Comparison of ENCODE assay signal across 8 cellular contexts in genomic region chr1:212749924-212750535, GRCh38. TPM values are rescaled to one million over a fixed set of nuclear protein-coding genes. Genes with fewer than 3 reads are reported as not detected.
DNase-seq lines count a peak whose midpoint lies in the region; ATAC-seq lines count a peak whose summit lies in the region.

No MANE protein-coding gene starts in this region.

- DNase-seq in COLO829 (ENCODE audit: low spot score): peak; percentile 88
- DNase-seq in H4 (ENCODE audit: low spot score): peak; percentile 66
- DNase-seq in NCI-H345 treated with DMSO at 0.1 percent for 48 hours (lab: John Stamatoyannopoulos, UW; ENCODE audit: unreplicated experiment): peak; percentile 74
- DNase-seq in iPS DF 6.9 (ENCODE audit: low read depth, low spot score): peak; percentile 33

- H3K36me3 Mint-ChIP-seq in stimulated activated naive CD8-positive, alpha-beta T cell treated with anti-CD3 and anti-CD28 coated beads, Interleukin-15, Interleukin-2, amounts not matched to agents 100 ng/mL and 50 ng/mL, for 24 hours (ENCODE audit: low read depth): peaks cover 14% of the 10 kb centered on the region

- H3K36me3 ChIP-seq in iPS DF 6.9 (ENCODE audit: control insufficient read depth, insufficient read depth, low read length): no peaks in the 10 kb centered on the region

- H3K4me3 Mint-ChIP-seq in stimulated activated naive CD8-positive, alpha-beta T cell treated with anti-CD3 and anti-CD28 coated beads, Interleukin-15, Interleukin-2, amounts not matched to agents 100 ng/mL and 50 ng/mL, for 24 hours: peak overlapping the region; percentile 15

- H3K27me3 ChIP-seq in iPS DF 6.9 (ENCODE audit: control insufficient read depth, insufficient read depth, low read length): no peaks in the 10 kb centered on the region

- ATAC-seq in HG03039 (IDR thresholded peaks at IDR 0.05; ENCODE audit: unreplicated experiment): no peak
- no peak for ATAC-seq in HG02642 (IDR thresholded peaks at IDR 0.05; ENCODE audit: poor library complexity, unreplicated experiment)

- no peaks in the 10 kb centered on the region for H3K9me3 Mint-ChIP-seq in stimulated activated naive CD8-positive, alpha-beta T cell treated with anti-CD3 and anti-CD28 coated beads, Interleukin-15, Interleukin-2, amounts not matched to agents 100 ng/mL and 50 ng/mL, for 24 hours

- H3K27ac ChIP-seq in angular gyrus (ENCODE audit: low read depth, low read length): peak overlapping the region; percentile 3
- H3K27ac ChIP-seq in iPS DF 6.9 (ENCODE audit: low read length): no peak overlapping the region

- no peak overlapping the region for H3K4me3 ChIP-seq in iPS DF 6.9 (ENCODE audit: low read length)

- H3K27me3 Mint-ChIP-seq in stimulated activated naive CD8-positive, alpha-beta T cell treated with anti-CD3 and anti-CD28 coated beads, Interleukin-15, Interleukin-2, amounts not matched to agents 100 ng/mL and 50 ng/mL, for 24 hours: no peaks in the 10 kb centered on the region

- H3K4me1 Mint-ChIP-seq in stimulated activated naive CD8-positive, alpha-beta T cell treated with anti-CD3 and anti-CD28 coated beads, Interleukin-15, Interleukin-2, amounts not matched to agents 100 ng/mL and 50 ng/mL, for 24 hours (ENCODE audit: low read depth): peaks cover 63% of the 10 kb centered on the region

- peaks cover 6% of the 10 kb centered on the region; the same call in 1 of the 2 replicates for H3K4me1 ChIP-seq in iPS DF 6.9 (ENCODE audit: control insufficient read depth, insufficient read depth, low read length)

- no peaks in the 10 kb centered on the region for H3K9me3 ChIP-seq in iPS DF 6.9 (ENCODE audit: control insufficient read depth, insufficient read depth, low read length)

- no CpG with 5 or more reads among the region's 4 CpGs for WGBS in iPS DF 6.9 (ENCODE audit: insufficient coverage, insufficient read length)

- peak overlapping the region; percentile 73 for H3K27ac Mint-ChIP-seq in stimulated activated naive CD8-positive, alpha-beta T cell treated with anti-CD3 and anti-CD28 coated beads, Interleukin-15, Interleukin-2, amounts not matched to agents 100 ng/mL and 50 ng/mL, for 24 hours

RNA-seq across cellular contexts. Expression of gene NSL1, which starts 41.5 kb away (rescaled TPM):
- total RNA-seq in H4 (2014; rRNA removed; shearing (Covaris generic)): 46.8 and 51.2 TPM in 2 replicates

RNA-seq across cellular contexts. Expression of gene TATDN3, which starts 41.7 kb away (rescaled TPM):
- total RNA-seq in H4 (2014; rRNA removed; shearing (Covaris generic)): 18.7 and 25.3 TPM in 2 replicates

RNA-seq across cellular contexts. Expression of gene BATF3, which starts 50.4 kb away (rescaled TPM):
- 3.8 and 6.5 TPM in 2 replicates for total RNA-seq in H4 (2014; rRNA removed; shearing (Covaris generic))

Comparison
In these comparisons a context has a peak if more than half of its experiments do, and no peak if none do; other contexts are left out.
1. DNase-seq: peak in every context shown above with its lines; median percentile 88 in COLO829; 74 in NCI-H345 treated with DMSO at 0.1 percent for 48 hours; 66 in H4; 33 in iPS DF 6.9.